In the genomic region with DNA sequence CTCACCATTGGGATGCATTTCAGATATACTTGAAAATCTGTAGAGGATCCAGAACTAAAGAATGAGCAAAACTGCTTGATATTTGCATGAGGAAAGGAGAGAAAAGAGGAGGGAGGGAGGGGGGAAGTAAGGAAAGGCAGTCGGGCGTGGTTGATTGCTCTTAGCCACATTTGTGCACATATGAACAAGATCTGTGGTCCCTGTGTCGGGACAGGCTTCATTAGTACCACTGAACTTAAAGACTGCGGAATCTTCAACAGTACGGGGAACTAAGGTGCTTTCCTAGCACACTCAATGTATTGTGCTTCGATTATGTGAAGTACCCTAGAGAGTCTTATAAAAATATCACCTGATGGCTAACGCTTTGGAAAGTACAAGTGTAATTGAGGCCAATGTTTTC, we compare ENCODE assay signal across 26 cellular contexts.
"Had no signal": no experiment of that assay in that cellular context is flagged by ENCODE, and none has a peak within 500 bp of the region (broad histone marks: within the 10 kb centered on the region; RNA-seq: fewer than 3 reads in every experiment).

No MANE protein-coding gene starts in this region.

- H3K4me3 Mint-ChIP-seq: activated CD4-positive, alpha-beta T cell treated with anti-CD3 and anti-CD28 coated beads for 36 hours; activated naive CD8-positive, alpha-beta T cell; activated T-cell treated with anti-CD3 and anti-CD28 coated beads, Interleukin-2, amount 50 U/mL, for 4 hours; central memory CD8-positive, alpha-beta T cell; T-helper 1 cell treated with Interleukin-12 subunit alpha and Interleukin-12 subunit beta and Interleukin-4 antibody, amounts not matched to agents 30 μg/mL and 1 μg/mL, for 36 hours; WTC11 had no signal

- H3K27me3 ChIP-seq: adrenal gland, ascending aorta, colonic mucosa, esophagus muscularis mucosa, thyroid gland had no signal

- H3K27ac ChIP-seq: adrenal gland, ascending aorta, colonic mucosa, esophagus muscularis mucosa, thyroid gland had no signal

- H3K36me3 ChIP-seq: adrenal gland, ascending aorta, colonic mucosa, esophagus muscularis mucosa, thyroid gland had no signal

- H3K4me1 Mint-ChIP-seq: activated CD4-positive, alpha-beta T cell treated with anti-CD3 and anti-CD28 coated beads for 36 hours; central memory CD8-positive, alpha-beta T cell had no signal

- DNase-seq: activated CD4-positive, alpha-beta T cell treated with anti-CD3 and anti-CD28 coated beads for 36 hours; activated CD4-positive, alpha-beta T cell treated with anti-CD3 and anti-CD28 coated beads, Interleukin-2, amount 50 U/mL, for 4 hours; activated CD8-positive, alpha-beta memory T cell treated with anti-CD3 and anti-CD28 coated beads for 24 hours; activated CD8-positive, alpha-beta memory T cell treated with anti-CD3 and anti-CD28 coated beads, Interleukin-2, amount 50 U/mL, for 4 hours; activated naive CD4-positive, alpha-beta T cell; activated T-cell treated with anti-CD3 and anti-CD28 coated beads, Interleukin-2, amount 50 U/mL, for 4 hours; adrenal gland; colonic mucosa; hippocampal formation; kidney glomerular epithelial cell; left ventricle myocardium superior; mammary epithelial cell; occipital lobe; posterior cingulate gyrus; stimulated activated CD4-positive, alpha-beta T cell treated with anti-CD3 and anti-CD28 coated beads, Interleukin-4, amount 100 ng/mL, for 1 hour; stimulated activated naive CD4-positive, alpha-beta T cell treated with Interleukin-2 at 50 U/mL for 16 hours; T1000 had no signal

- H3K9me3 ChIP-seq: adrenal gland, ascending aorta, colonic mucosa, esophagus muscularis mucosa, thyroid gland had no signal

- H3K9me3 Mint-ChIP-seq: activated T-cell treated with anti-CD3 and anti-CD28 coated beads, Interleukin-2, amount 50 U/mL, for 4 hours; activated T-helper 2 cell treated with anti-CD3 and anti-CD28 coated beads, Interferon-gamma antibody, Interleukin-2, Interleukin-4, amounts not matched to agents 10 μg/mL and 5 μg/mL and 100 μg/mL, durations not matched to agents 14 hours and 24 hours and 36 hours; central memory CD8-positive, alpha-beta T cell; T-helper 1 cell treated with Interleukin-12 subunit alpha and Interleukin-12 subunit beta and Interleukin-4 antibody, amounts not matched to agents 30 μg/mL and 1 μg/mL, for 36 hours; WTC11 had no signal

- H3K27me3 Mint-ChIP-seq: activated CD4-positive, alpha-beta T cell treated with anti-CD3 and anti-CD28 coated beads for 36 hours; activated naive CD8-positive, alpha-beta T cell had no signal

- H3K36me3 Mint-ChIP-seq: activated naive CD8-positive, alpha-beta T cell; WTC11 had no signal

- H3K4me3 ChIP-seq: adrenal gland, ascending aorta, colonic mucosa, esophagus muscularis mucosa, thyroid gland had no signal

- ATAC-seq: activated CD4-positive, alpha-beta T cell treated with anti-CD3 and anti-CD28 coated beads for 36 hours; activated T-cell treated with anti-CD3 and anti-CD28 coated beads, Interleukin-2, amount 50 U/mL, for 4 hours; left ventricle myocardium superior; WTC11 had no signal

- FAIRE-seq: frontal cortex had no signal

- H3K27ac Mint-ChIP-seq: activated CD4-positive, alpha-beta T cell treated with anti-CD3 and anti-CD28 coated beads for 36 hours; activated naive CD8-positive, alpha-beta T cell; activated T-helper 2 cell treated with anti-CD3 and anti-CD28 coated beads, Interferon-gamma antibody, Interleukin-2, Interleukin-4, amounts not matched to agents 10 μg/mL and 5 μg/mL and 100 μg/mL, durations not matched to agents 14 hours and 24 hours and 36 hours; T-helper 1 cell treated with Interleukin-12 subunit alpha and Interleukin-12 subunit beta and Interleukin-4 antibody, amounts not matched to agents 30 μg/mL and 1 μg/mL, for 36 hours; WTC11 had no signal

- H3K4me1 ChIP-seq: adrenal gland, ascending aorta, colonic mucosa, thyroid gland had no signal
